In the genomic region with DNA sequence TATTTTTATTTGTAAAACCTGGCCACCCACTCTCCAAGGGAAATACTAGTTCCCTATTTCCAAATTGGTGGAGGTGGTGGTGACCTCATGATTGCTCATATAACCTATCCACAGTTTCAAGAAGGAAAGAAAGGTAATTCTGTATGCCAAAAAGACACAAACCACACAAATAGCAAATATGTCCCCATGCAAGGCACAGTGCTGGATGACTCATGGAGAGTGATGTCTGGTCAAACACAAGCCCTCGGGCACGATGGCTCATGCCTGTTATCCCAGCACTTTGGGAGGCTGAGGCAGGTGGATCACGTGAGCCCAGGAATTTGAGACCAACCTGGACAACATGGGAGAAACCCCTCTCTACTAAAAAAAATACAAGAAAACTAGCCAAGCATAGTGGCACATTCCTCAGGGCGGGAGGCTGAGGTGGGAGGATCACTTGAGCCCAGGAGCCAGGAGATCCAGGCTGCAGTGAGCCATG, we compare ENCODE assay signal across 12 cellular contexts.
DNase-seq lines count a peak whose midpoint lies in the region; ATAC-seq and TF ChIP-seq lines count a peak whose summit lies in the region.
"Had no signal": no experiment of that assay in that cellular context is flagged by ENCODE, and none has a peak within 500 bp of the region (broad histone marks: within the 10 kb centered on the region; RNA-seq: fewer than 3 reads in every experiment).

No MANE protein-coding gene starts in this region.

- in situ Hi-C loops in astrocyte of the spinal cord (cut with HindIII; ENCODE audit: low sequenced_read_pairs) = no loop called here

- peaks cover 20% of the 10 kb centered on the region for H3K4me1 Mint-ChIP-seq in mesothelial cell of epicardium

- no peaks in the 10 kb centered on the region for H3K27me3 Mint-ChIP-seq in mesothelial cell of epicardium (ENCODE audit: low read depth)

- H3K4me3 ChIP-seq in astrocyte of the spinal cord (ENCODE audit: low read depth, low read length) = no peak overlapping the region
- H3K4me3 ChIP-seq: colonic mucosa had no signal

- no peak for ATAC-seq in HG03457 (IDR thresholded peaks at IDR 0.05; ENCODE audit: unreplicated experiment)
- ATAC-seq: naive thymus-derived CD8-positive, alpha-beta T cell had no signal

- peak; percentile 79 for DNase-seq in EL
- peak; percentile 66 for DNase-seq in LoVo (ENCODE audit: low spot score)
- peak; percentile 33 for DNase-seq in astrocyte of the spinal cord (ENCODE audit: low read depth, low spot score)
- DNase-seq in mesothelial cell of epicardium (ENCODE audit: low spot score in 2 of 2, unreplicated experiment in 2 of 2) = no peak
- no peak for DNase-seq in NCI-H2227 treated with DMSO at 0.1 percent for 48 hours (lab: John Stamatoyannopoulos, UW)
- no peak for DNase-seq in NCI-H1092 treated with DMSO at 0.1 percent for 48 hours (lab: John Stamatoyannopoulos, UW)
- DNase-seq: activated T-cell treated with anti-CD3 and anti-CD28 coated beads for 4 hours; colonic mucosa; hypothalamus; naive thymus-derived CD8-positive, alpha-beta T cell; T-helper 1 cell had no signal

- peak overlapping the region; percentile 34 for H3K27ac Mint-ChIP-seq in mesothelial cell of epicardium
- H3K27ac Mint-ChIP-seq: naive thymus-derived CD8-positive, alpha-beta T cell had no signal

- no peak overlapping the region for H3K4me3 Mint-ChIP-seq in mesothelial cell of epicardium
- H3K4me3 Mint-ChIP-seq: naive thymus-derived CD8-positive, alpha-beta T cell had no signal

- peaks cover 6% of the 10 kb centered on the region for H3K36me3 Mint-ChIP-seq in mesothelial cell of epicardium
- H3K36me3 Mint-ChIP-seq: naive thymus-derived CD8-positive, alpha-beta T cell had no signal

- no peak for TF ChIP-seq CTCF in astrocyte of the spinal cord (IDR thresholded peaks at IDR 0.05; ENCODE audit: low read depth, low read length)
- TF ChIP-seq CTCF in mesothelial cell of epicardium (IDR thresholded peaks at IDR 0.05; ENCODE audit: unreplicated experiment) = no peak

- peaks cover 3% of the 10 kb centered on the region for H3K9me3 Mint-ChIP-seq in mesothelial cell of epicardium
- H3K9me3 Mint-ChIP-seq: naive thymus-derived CD8-positive, alpha-beta T cell had no signal

Comparison
In these comparisons a context has a peak if more than half of its experiments do, and no peak if none do; other contexts are left out.
1. DNase-seq: peak in EL (single experiment), LoVo (single experiment) and astrocyte of the spinal cord (single experiment); none in mesothelial cell of epicardium (0 of 2), NCI-H2227 treated with DMSO at 0.1 percent for 48 hours (single experiment) and NCI-H1092 treated with DMSO at 0.1 percent for 48 hours (single experiment).